24 cellular contexts compared by ENCODE assay signal in the genomic region with DNA sequence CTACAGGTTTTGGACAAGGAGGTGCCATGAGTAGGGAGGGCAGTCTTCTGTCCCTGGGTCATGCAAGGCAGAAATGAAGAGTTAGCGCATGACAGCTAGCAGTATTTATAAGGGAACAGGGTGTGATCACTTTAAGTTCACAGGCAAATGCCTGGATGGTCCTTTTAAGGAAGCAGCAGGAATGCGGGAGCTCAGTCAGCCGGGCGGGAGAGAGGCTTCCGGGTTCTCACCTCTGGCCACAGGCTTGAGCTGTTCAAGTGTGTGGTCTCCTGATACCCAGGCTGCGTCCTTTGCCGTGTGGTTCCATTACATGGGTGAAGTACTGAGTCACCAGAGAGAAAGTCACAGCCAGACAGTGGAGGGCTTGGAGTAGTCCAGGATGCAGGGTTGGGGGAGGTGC.
DNase-seq lines count a peak whose midpoint lies in the region; ATAC-seq, FAIRE-seq and TF ChIP-seq lines count a peak whose summit lies in the region.
"Had no signal": no experiment of that assay in that cellular context is flagged by ENCODE, and none has a peak within 500 bp of the region (broad histone marks: within the 10 kb centered on the region; RNA-seq: fewer than 3 reads in every experiment).

No MANE protein-coding gene starts in this region.

- peaks cover 16% of the 10 kb centered on the region for H3K27me3 Mint-ChIP-seq in glutamatergic neuron (ENCODE audit: unreplicated experiment)

- peak overlapping the region; percentile 78 for H3K27ac Mint-ChIP-seq in glutamatergic neuron (ENCODE audit: unreplicated experiment)
- H3K27ac Mint-ChIP-seq: endodermal cell, nephron progenitor cell had no signal

- peak overlapping the region in 1 of 2 experiments; percentile 23; a peak in 1 of 4 replicates for H3K9ac ChIP-seq in K562 (ENCODE audit: insufficient read depth in 1 of 2, low read depth in 2 of 2, low read length in 2 of 2)

- TF ChIP-seq POLR2A in K562 (conservative IDR thresholded peaks at IDR 0.05) (no peak), tibial nerve (IDR thresholded peaks at IDR 0.05) (no peak), breast epithelium (IDR thresholded peaks at IDR 0.05) (no peak)

- peaks cover 78% of the 10 kb centered on the region for H4K20me1 ChIP-seq in K562 (replicated peaks; ENCODE audit: control insufficient read depth, insufficient read depth, low read length)

- peaks cover 0 to 38% of the 10 kb centered on the region in 2 experiments; a peak in 2 of 5 replicates for H3K4me1 ChIP-seq in K562 (replicated peaks in 1 of 2; ENCODE audit: control insufficient read depth in 2 of 2, insufficient read depth in 2 of 2, low read length in 2 of 2)
- H3K4me1 ChIP-seq in tibial nerve, result peaks cover 0 to 79% (median 52%) of the 10 kb centered on the region in 4 donors
- H3K4me1 ChIP-seq in breast epithelium, result peaks cover 5 to 23% of the 10 kb centered on the region in 2 donors
- H3K4me1 ChIP-seq: pancreas had no signal

- H2AFZ ChIP-seq in K562 (ENCODE audit: low read depth, low read length), result no peak overlapping the region

- no peak for FAIRE-seq in K562 (lab: Jason Lieb, UNC)
- FAIRE-seq: pancreas had no signal

- H3K36me3 ChIP-seq in K562 (ENCODE audit: control insufficient read depth, insufficient read depth, low read length) (peaks cover 96% of the 10 kb centered on the region; the same call in 2 of the 3 replicates), tibial nerve (peaks cover 0 to 70% (median 2%) of the 10 kb centered on the region in 3 donors), breast epithelium (no peaks in the 10 kb centered on the region)
- H3K36me3 ChIP-seq: colonic mucosa had no signal

- H3K9me3 Mint-ChIP-seq in glutamatergic neuron (ENCODE audit: unreplicated experiment), result peaks cover 30% of the 10 kb centered on the region
- H3K9me3 Mint-ChIP-seq: activated T-cell treated with anti-CD3 and anti-CD28 coated beads, Interleukin-2, amount 50 U/mL, for 4 hours; endodermal cell; nephron progenitor cell had no signal

- TSS peak; percentile 11 for BruUV-seq in K562 (replicated peaks; lab: Mats Ljungman, UMichigan)

- H3K9me3 ChIP-seq in K562 (replicated peaks; ENCODE audit: control insufficient read depth, insufficient read depth, low read depth, low read length) (no peaks in the 10 kb centered on the region), tibial nerve (no peaks in the 10 kb centered on the region), breast epithelium (no peaks in the 10 kb centered on the region)
- H3K9me3 ChIP-seq: colonic mucosa, left lung, pancreas, vagina had no signal

- peak overlapping the region; percentile 11 for H3K4me3 Mint-ChIP-seq in glutamatergic neuron (ENCODE audit: unreplicated experiment)
- H3K4me3 Mint-ChIP-seq: activated T-cell treated with anti-CD3 and anti-CD28 coated beads, Interleukin-2, amount 50 U/mL, for 4 hours; endodermal cell; nephron progenitor cell had no signal

- ATAC-seq in K562 (no peak), HG03378 (IDR thresholded peaks at IDR 0.05; ENCODE audit: unreplicated experiment) (no peak)
- ATAC-seq: activated T-cell treated with anti-CD3 and anti-CD28 coated beads, Interleukin-2, amount 50 U/mL, for 4 hours; left lung; pancreas had no signal

- peaks cover 20% of the 10 kb centered on the region for H3K9me1 ChIP-seq in K562 (ENCODE audit: control insufficient read depth, insufficient read depth, low read length)

- no peak for TF ChIP-seq RAD21 in K562 (CRISPR knock-in tag; conservative IDR thresholded peaks at IDR 0.05 in 1 of 2, IDR thresholded peaks at IDR 0.05 in 1 of 2)

- H3K79me2 ChIP-seq in K562 (ENCODE audit: control insufficient read depth, insufficient read depth, low read length), result no peaks in the 10 kb centered on the region

- TF ChIP-seq CTCF in K562 (IDR thresholded peaks at IDR 0.05 in 2 of 3, conservative IDR thresholded peaks at IDR 0.05 in 1 of 3; ENCODE audit: insufficient read depth in 2 of 3, low read depth in 1 of 3, low read length in 3 of 3), result no peak
- no peak for TF ChIP-seq CTCF in glutamatergic neuron (IDR thresholded peaks at IDR 0.05; ENCODE audit: partially characterized antibody, unreplicated experiment)
- TF ChIP-seq CTCF in tibial nerve (IDR thresholded peaks at IDR 0.05), result no peak
- TF ChIP-seq CTCF in breast epithelium (IDR thresholded peaks at IDR 0.05), result no peak

- H3K4me1 Mint-ChIP-seq in glutamatergic neuron (ENCODE audit: low read depth, unreplicated experiment), result peaks cover 47% of the 10 kb centered on the region

- H3K27me3 ChIP-seq in K562 (ENCODE audit: control insufficient read depth in 2 of 2, insufficient read depth in 2 of 2, low read length in 2 of 2) (no peaks in the 10 kb centered on the region), tibial nerve (no peaks in the 10 kb centered on the region), breast epithelium (no peaks in the 10 kb centered on the region)
- H3K27me3 ChIP-seq: colonic mucosa, left lung, pancreas, vagina had no signal

- peak; percentile 14 for DNase-seq in LHCN-M2 (ENCODE audit: low read depth)
- peak; percentile 24 to 66 (median 62) for DNase-seq in K562 (ENCODE audit: extremely low read depth in 1 of 4, low spot score in 3 of 4)
- DNase-seq in glutamatergic neuron, result no peak
- no peak for DNase-seq in tibial nerve (ENCODE audit: low spot score in 2 of 2)
- DNase-seq in CD1c-positive myeloid dendritic cell (ENCODE audit: extremely low spot score), result no peak
- no peak for DNase-seq in breast epithelium (ENCODE audit: low spot score in 2 of 2)
- DNase-seq: activated naive CD4-positive, alpha-beta T cell treated with Interleukin-2 at 50 U/mL for 16 hours; activated T-cell treated with anti-CD3 and anti-CD28 coated beads, Interleukin-2, amount 50 U/mL, for 4 hours; anterior cingulate cortex; colonic mucosa; DMS79; endodermal cell; GOT3; left lung; midbrain; NCI-H1417; NCI-H2081 treated with DMSO at 0.1 percent for 48 hours; NCI-H82; nephron progenitor cell; pancreas; SHP77 treated with DMSO at 0.1 percent for 48 hours had no signal

- H3K36me3 Mint-ChIP-seq in glutamatergic neuron (ENCODE audit: unreplicated experiment), result peaks cover 4% of the 10 kb centered on the region

- H3K4me2 ChIP-seq in K562 (ENCODE audit: insufficient read depth, low read length), result no peak overlapping the region

- POLR2A ChIA-PET in K562 (lab: Yijun Ruan, JAX), result interaction anchor here (0.6 to 6.3 kb wide), 13 partner anchors 8 to 177 kb away, joined by 3 to 207 read pairs (median 5); partner anchors contain the start of gene BCR

- WGBS in K562 (ENCODE audit: insufficient coverage, low coverage, missing lambda C conversion rate), result 93% methylated on average over 7 of the region's 7 CpGs
- WGBS in tibial nerve, 2 donors, result 71 to 84% methylated on average over 7 of the region's 7 CpGs

- in situ Hi-C loops in K562 (cut with MboI), result no loop called here

- H3K4me3 ChIP-seq in K562 (no peak overlapping the region), tibial nerve (no peak overlapping the region), breast epithelium (no peak overlapping the region)
- H3K4me3 ChIP-seq: colonic mucosa, left lung, pancreas, vagina had no signal

- intact Hi-C loops in K562 (cut with micrococcal nuclease) (loop anchor here (10.0 kb wide), 1 partner anchor 441 kb away; no protein-coding TSS in a partner anchor), breast epithelium (cut with DNase I; ENCODE audit: low total_unique reads) (no loop called here)

- CTCF ChIA-PET in K562 (lab: Yijun Ruan, JAX; ENCODE audit: low intra/inter-chr PET ratio), result interaction anchor here (7.1 to 15.3 kb wide), 2 partner anchors 109 to 326 kb away, joined by 265 to 800 read pairs; partner anchors contain the start of gene BCR

- TF ChIP-seq EP300 in K562 (IDR thresholded peaks at IDR 0.05; ENCODE audit: low read length) (no peak), tibial nerve (IDR thresholded peaks at IDR 0.05) (no peak)

- H3K27ac ChIP-seq in K562 (ENCODE audit: extremely low read depth, low read depth, low read length) (no peak overlapping the region), tibial nerve (peak overlapping the region; percentile 8 to 91 (median 82)), breast epithelium (peak overlapping the region in 1 of 2 donors; percentile 5)
- H3K27ac ChIP-seq: colonic mucosa, HL-60, left lung, pancreas, vagina had no signal

TF ChIP-seq in K562, 482 proteins besides CTCF, POLR2A, EP300 and RAD21 (continues in another document):
- no peak for TF ChIP-seq FIP1L1 (IDR thresholded peaks at IDR 0.05; ENCODE audit: low read depth, low read length, poor library complexity, severe bottlenecking)
- no peak for TF ChIP-seq NFYB (IDR thresholded peaks at IDR 0.05; ENCODE audit: extremely low read depth, insufficient read length)
- no peak for TF ChIP-seq NCOA6 (IDR thresholded peaks at IDR 0.05)
- TF ChIP-seq PRPF4 (IDR thresholded peaks at IDR 0.05; ENCODE audit: insufficient read depth, low read depth, low read length, poor library complexity, severe bottlenecking), result no peak
- TF ChIP-seq UBTF (IDR thresholded peaks at IDR 0.05; ENCODE audit: borderline replicate concordance in 1 of 2, low read depth in 2 of 2, low read length in 2 of 2), result no peak
- TF ChIP-seq CBX2 (IDR thresholded peaks at IDR 0.05; ENCODE audit: insufficient read depth, low read length, poor library complexity, severe bottlenecking), result no peak
- no peak for TF ChIP-seq FOXJ2 (tag; IDR thresholded peaks at IDR 0.05)
- TF ChIP-seq BRD4 (IDR thresholded peaks at IDR 0.05), result no peak
- TF ChIP-seq SIN3A (IDR thresholded peaks at IDR 0.05; ENCODE audit: borderline replicate concordance in 2 of 2, control insufficient read depth in 1 of 2, low read depth in 2 of 2, low read length in 2 of 2), result 0 out of 4 replicates have a peak, but pooled peaks of 1 of the 2 experiments have one; percentile 52
- TF ChIP-seq ZNF212 (CRISPR knock-in tag; IDR thresholded peaks at IDR 0.05), result no peak

Comparison
In these comparisons a context has a peak if more than half of its experiments do, and no peak if none do; other contexts are left out.
1. DNase-seq: peak in LHCN-M2 (single experiment) and K562 (4 of 4); none in glutamatergic neuron (single experiment), tibial nerve (0 of 2), CD1c-positive myeloid dendritic cell (single experiment) and breast epithelium (0 of 2).